15 cellular contexts compared by ENCODE assay signal in the genomic region with DNA sequence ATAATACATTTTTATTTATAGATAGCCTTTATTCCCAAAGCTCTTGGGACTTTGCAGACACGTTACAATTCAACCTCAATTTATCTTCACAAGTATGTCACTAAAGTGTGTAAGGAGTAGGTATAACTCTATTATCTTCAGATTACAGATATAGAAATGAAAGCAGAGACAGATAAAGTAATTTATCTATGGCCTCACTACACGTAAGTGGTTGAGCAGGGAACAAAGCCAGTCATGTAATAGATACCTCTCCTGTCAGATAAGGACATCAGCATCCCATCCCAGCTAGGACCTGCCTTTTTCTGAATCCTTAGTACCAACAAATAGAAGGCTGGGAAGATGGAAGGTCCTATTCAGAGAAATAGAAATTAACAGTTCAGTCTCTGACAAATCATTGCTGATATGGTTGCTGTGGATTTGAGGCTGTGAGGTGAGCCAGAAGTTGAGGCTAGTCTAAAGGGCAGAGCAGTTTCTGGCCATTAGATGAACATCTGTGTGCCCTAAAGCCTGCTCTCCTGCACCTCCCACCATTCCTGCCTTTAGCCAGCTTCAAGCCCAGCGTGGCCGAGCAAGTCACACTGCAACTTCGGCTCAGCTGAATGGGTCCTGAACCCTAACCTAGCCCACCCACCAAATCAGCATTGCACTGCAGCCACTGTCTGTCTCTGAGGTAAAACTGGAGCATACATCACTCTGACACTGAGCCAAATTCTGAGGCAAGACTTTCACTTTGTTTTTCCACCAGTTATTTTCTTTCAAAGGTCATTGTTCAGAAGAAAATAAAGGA.
DNase-seq lines count a peak whose midpoint lies in the region; TF ChIP-seq lines count a peak whose summit lies in the region.
"Had no signal": no experiment of that assay in that cellular context is flagged by ENCODE, and none has a peak within 500 bp of the region (broad histone marks: within the 10 kb centered on the region; RNA-seq: fewer than 3 reads in every experiment).

No MANE protein-coding gene starts in this region.

- no peak for TF ChIP-seq EP300 in esophagus muscularis mucosa (IDR thresholded peaks at IDR 0.05)

- H3K4me1 Mint-ChIP-seq in T-helper 2 cell treated with Interferon-gamma antibody and Interleukin-4, amounts not matched to agents 5 μg/mL and 100 μg/mL, for 36 hours (ENCODE audit: low read depth): no peaks in the 10 kb centered on the region

- H3K36me3 ChIP-seq in esophagus muscularis mucosa (no peaks in the 10 kb centered on the region), testis (ENCODE audit: low read depth, missing control alignments) (no peaks in the 10 kb centered on the region)

- H3K9me3 Mint-ChIP-seq in T-helper 2 cell treated with Interferon-gamma antibody and Interleukin-4, amounts not matched to agents 5 μg/mL and 100 μg/mL, for 36 hours: no peaks in the 10 kb centered on the region

- H3K9me3 ChIP-seq in esophagus muscularis mucosa (no peaks in the 10 kb centered on the region), testis (no peaks in the 10 kb centered on the region)
- H3K9me3 ChIP-seq: body of pancreas had no signal

- H3K27ac ChIP-seq in esophagus muscularis mucosa (replicated peaks in 1 of 4) (no peak overlapping the region), testis (no peak overlapping the region)
- H3K27ac ChIP-seq: body of pancreas, dorsolateral prefrontal cortex had no signal

- H3K4me1 ChIP-seq in esophagus muscularis mucosa (peaks cover 4 to 22% (median 16%) of the 10 kb centered on the region in 4 donors), testis (no peaks in the 10 kb centered on the region)

- H3K4me3 ChIP-seq in esophagus muscularis mucosa: peak overlapping the region in 3 of 4 donors; percentile 11 to 28 (median 13)
- H3K4me3 ChIP-seq in testis: no peak overlapping the region
- H3K4me3 ChIP-seq: body of pancreas, dorsolateral prefrontal cortex had no signal

- TF ChIP-seq CTCF in esophagus muscularis mucosa (IDR thresholded peaks at IDR 0.05): no peak
- TF ChIP-seq CTCF in testis (IDR thresholded peaks at IDR 0.05): no peak

- H3K27me3 ChIP-seq in esophagus muscularis mucosa (no peaks in the 10 kb centered on the region), testis (no peaks in the 10 kb centered on the region)
- H3K27me3 ChIP-seq: body of pancreas had no signal

- DNase-seq in ELF-1 (ENCODE audit: low read depth, low spot score) (peak; percentile 5), SK-N-DZ (ENCODE audit: low spot score) (peak; percentile 97), esophagus muscularis mucosa (ENCODE audit: extremely low spot score) (no peak), lung microvascular endothelial cell (ENCODE audit: low read depth in 2 of 2) (peak; percentile 4 to 8), testis (no peak), NCI-H2171 (lab: John Stamatoyannopoulos, UW) (no peak), NCI-H1092 (lab: John Stamatoyannopoulos, UW) (no peak)
- DNase-seq in T-helper 2 cell treated with Interferon-gamma antibody and Interleukin-4, amounts not matched to agents 5 μg/mL and 100 μg/mL, for 36 hours (ENCODE audit: low spot score): no peak
- DNase-seq: activated CD4-positive, CD25-positive, alpha-beta regulatory T cell; CD8-positive, alpha-beta memory T cell; dorsolateral prefrontal cortex; hypothalamus; KBM-7; natural killer cell had no signal

- intact Hi-C loops in esophagus muscularis mucosa (cut with DNase I): no loop called here
- intact Hi-C loops in testis (cut with DNase I; ENCODE audit: low total_unique reads): no loop called here

- H3K27me3 Mint-ChIP-seq in T-helper 2 cell treated with Interferon-gamma antibody and Interleukin-4, amounts not matched to agents 5 μg/mL and 100 μg/mL, for 36 hours (ENCODE audit: low read depth): no peaks in the 10 kb centered on the region

- no peaks in the 10 kb centered on the region for H3K36me3 Mint-ChIP-seq in T-helper 2 cell treated with Interferon-gamma antibody and Interleukin-4, amounts not matched to agents 5 μg/mL and 100 μg/mL, for 36 hours (ENCODE audit: low read depth)
- H3K36me3 Mint-ChIP-seq: natural killer cell had no signal

- TF ChIP-seq POLR2A in esophagus muscularis mucosa (IDR thresholded peaks at IDR 0.05; ENCODE audit: low read depth): no peak
- no peak for TF ChIP-seq POLR2A in testis (IDR thresholded peaks at IDR 0.05)

- no peak overlapping the region for H3K4me3 Mint-ChIP-seq in T-helper 2 cell treated with Interferon-gamma antibody and Interleukin-4, amounts not matched to agents 5 μg/mL and 100 μg/mL, for 36 hours
- H3K4me3 Mint-ChIP-seq: CD8-positive, alpha-beta memory T cell; natural killer cell had no signal

- 45% methylated on average over 4 of the region's 5 CpGs for WGBS in esophagus muscularis mucosa
- WGBS in testis, 2 donors: 37 to 69% methylated on average over 4 to 5 of the region's 5 CpGs

- no peak overlapping the region for H3K27ac Mint-ChIP-seq in T-helper 2 cell treated with Interferon-gamma antibody and Interleukin-4, amounts not matched to agents 5 μg/mL and 100 μg/mL, for 36 hours
- H3K27ac Mint-ChIP-seq: natural killer cell had no signal

Comparison
In these comparisons a context has a peak if more than half of its experiments do, and no peak if none do; other contexts are left out.
1. DNase-seq: peak in ELF-1 (single experiment), SK-N-DZ (single experiment) and lung microvascular endothelial cell (2 of 2); none in esophagus muscularis mucosa (single experiment), T-helper 2 cell treated with Interferon-gamma antibody and Interleukin-4, amounts not matched to agents 5 μg/mL and 100 μg/mL, for 36 hours (single experiment), testis (single experiment), NCI-H2171 (single experiment) and NCI-H1092 (single experiment).
2. H3K4me3 ChIP-seq: peak in esophagus muscularis mucosa (3 of 4); none in testis (0 of 2).